Comparison of ENCODE assay signal across 1 cellular context in the genomic region with DNA sequence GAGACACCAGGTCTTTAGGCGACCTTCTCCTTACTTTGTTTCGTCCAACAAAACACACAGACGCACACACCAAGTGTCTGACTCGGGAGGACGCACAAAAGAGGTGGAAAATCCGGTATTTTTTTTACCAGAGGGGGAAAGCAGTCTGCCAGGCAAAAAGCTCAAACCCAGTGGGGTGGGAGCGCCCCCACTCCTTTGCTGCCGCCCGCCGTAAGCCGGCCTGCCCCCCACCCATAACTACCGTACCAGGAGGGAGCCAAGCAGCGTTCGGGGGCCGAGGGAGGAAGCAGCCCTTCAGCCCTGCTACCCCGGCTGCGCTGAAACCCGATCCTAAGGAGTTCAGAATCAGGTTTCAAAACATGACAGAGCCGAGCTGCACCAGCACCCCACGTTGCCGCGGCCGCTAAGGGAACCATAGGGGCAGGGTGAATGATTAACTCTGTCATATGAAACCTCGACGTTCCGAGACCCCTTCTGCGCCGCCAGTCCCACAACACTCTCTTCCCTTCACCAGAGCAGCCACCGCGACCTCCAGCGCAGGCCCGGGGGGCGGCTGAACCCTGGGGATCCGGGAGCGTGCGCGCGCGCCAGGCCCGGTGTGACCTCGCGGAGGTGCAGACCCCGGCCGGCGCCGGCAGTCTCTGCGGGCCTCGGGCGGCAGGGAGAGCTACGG.
TF ChIP-seq lines count a peak whose summit lies in the region.

No MANE protein-coding gene starts in this region.

TF ChIP-seq in HepG2, 621 proteins besides CTCF, POLR2A, EP300 and RAD21 (continued from another document and continues in another):
- TF ChIP-seq ATF7 (IDR thresholded peaks at IDR 0.05) = no peak
- TF ChIP-seq ATF7 (CRISPR knock-in tag; IDR thresholded peaks at IDR 0.05) = no peak
- no peak for TF ChIP-seq ZFP36 (IDR thresholded peaks at IDR 0.05; ENCODE audit: borderline replicate concordance, low read depth, low read length, partially characterized antibody)
- no peak for TF ChIP-seq PAX8 (CRISPR knock-in tag; IDR thresholded peaks at IDR 0.05; ENCODE audit: borderline replicate concordance)
- peak; percentile 34 for TF ChIP-seq NRL (CRISPR knock-in tag; IDR thresholded peaks at IDR 0.05; ENCODE audit: borderline replicate concordance)
- no peak for TF ChIP-seq PCBP2 (optimal IDR thresholded peaks at IDR 0.05; ENCODE audit: low read depth, low read length, poor library complexity, severe bottlenecking)
- peak; percentile 70 for TF ChIP-seq ZNF792 (CRISPR knock-in tag; IDR thresholded peaks at IDR 0.05)
- TF ChIP-seq, protein P1, sequence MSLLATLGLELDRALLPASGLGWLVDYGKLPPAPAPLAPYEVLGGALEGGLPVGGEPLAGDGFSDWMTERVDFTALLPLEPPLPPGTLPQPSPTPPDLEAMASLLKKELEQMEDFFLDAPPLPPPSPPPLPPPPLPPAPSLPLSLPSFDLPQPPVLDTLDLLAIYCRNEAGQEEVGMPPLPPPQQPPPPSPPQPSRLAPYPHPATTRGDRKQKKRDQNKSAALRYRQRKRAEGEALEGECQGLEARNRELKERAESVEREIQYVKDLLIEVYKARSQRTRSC (CRISPR knock-in tag; IDR thresholded peaks at IDR 0.05; ENCODE audit: low read depth) = no peak
- TF ChIP-seq, protein P2, sequence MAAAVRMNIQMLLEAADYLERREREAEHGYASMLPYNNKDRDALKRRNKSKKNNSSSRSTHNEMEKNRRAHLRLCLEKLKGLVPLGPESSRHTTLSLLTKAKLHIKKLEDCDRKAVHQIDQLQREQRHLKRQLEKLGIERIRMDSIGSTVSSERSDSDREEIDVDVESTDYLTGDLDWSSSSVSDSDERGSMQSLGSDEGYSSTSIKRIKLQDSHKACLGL (CRISPR knock-in tag; IDR thresholded peaks at IDR 0.05) = peak; percentile 81; the same call in 1 of the 2 replicates
- no peak for TF ChIP-seq PRPF4 (IDR thresholded peaks at IDR 0.05; ENCODE audit: low read depth, low read length, poor library complexity, severe bottlenecking)
- no peak; the same call in 1 of the 2 replicates for TF ChIP-seq KDM2A (CRISPR knock-in tag; IDR thresholded peaks at IDR 0.05; ENCODE audit: borderline replicate concordance, low read depth)
- 0 out of 2 replicates have a peak, but pooled peaks have one; percentile 7 for TF ChIP-seq ZNF615 (CRISPR knock-in tag; IDR thresholded peaks at IDR 0.05; ENCODE audit: borderline replicate concordance)
- TF ChIP-seq HOXA3 (CRISPR knock-in tag; IDR thresholded peaks at IDR 0.05) = peak; percentile 58
- no peak for TF ChIP-seq ZZZ3 (CRISPR knock-in tag; IDR thresholded peaks at IDR 0.05; ENCODE audit: borderline replicate concordance)
- TF ChIP-seq FOXO1 (CRISPR knock-in tag; IDR thresholded peaks at IDR 0.05) = no peak
- TF ChIP-seq MAFK (conservative IDR thresholded peaks at IDR 0.05 in 1 of 2, IDR thresholded peaks at IDR 0.05 in 1 of 2; ENCODE audit: low read length in 2 of 2) = no peak
- TF ChIP-seq, protein P3, sequence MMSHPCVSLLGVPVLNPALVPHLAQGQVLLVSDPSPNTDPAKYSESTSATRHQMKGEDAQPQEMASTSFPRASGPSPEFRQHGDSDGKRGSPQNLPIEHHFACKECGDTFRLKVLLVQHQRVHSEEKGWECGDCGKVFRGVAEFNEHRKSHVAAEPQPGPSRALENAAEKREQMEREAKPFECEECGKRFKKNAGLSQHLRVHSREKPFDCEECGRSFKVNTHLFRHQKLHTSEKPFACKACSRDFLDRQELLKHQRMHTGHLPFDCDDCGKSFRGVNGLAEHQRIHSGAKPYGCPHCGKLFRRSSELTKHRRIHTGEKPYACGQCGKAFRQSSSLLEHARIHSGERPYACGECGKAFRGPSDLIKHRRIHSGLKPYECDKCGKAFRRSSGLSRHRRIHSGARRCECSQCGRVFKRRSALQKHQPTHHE (CRISPR knock-in tag; IDR thresholded peaks at IDR 0.05; ENCODE audit: borderline replicate concordance) = no peak
- no peak for TF ChIP-seq KDM6A (CRISPR knock-in tag; IDR thresholded peaks at IDR 0.05; ENCODE audit: low read depth)
- no peak for TF ChIP-seq ARNT2 (CRISPR knock-in tag; IDR thresholded peaks at IDR 0.05; ENCODE audit: low read depth)
- TF ChIP-seq ESRRA (CRISPR knock-in tag; IDR thresholded peaks at IDR 0.05; ENCODE audit: low read depth) = no peak
- TF ChIP-seq ZNF3 (CRISPR knock-in tag; IDR thresholded peaks at IDR 0.05) = no peak
- TF ChIP-seq, protein P4, sequence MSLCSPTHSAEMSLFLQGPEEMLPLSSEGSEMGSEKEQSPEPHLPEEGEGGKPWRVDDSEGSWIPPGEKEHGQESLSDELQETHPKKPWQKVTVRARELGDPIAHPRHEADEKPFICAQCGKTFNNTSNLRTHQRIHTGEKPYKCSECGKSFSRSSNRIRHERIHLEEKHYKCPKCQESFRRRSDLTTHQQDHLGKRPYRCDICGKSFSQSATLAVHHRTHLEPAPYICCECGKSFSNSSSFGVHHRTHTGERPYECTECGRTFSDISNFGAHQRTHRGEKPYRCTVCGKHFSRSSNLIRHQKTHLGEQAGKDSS (CRISPR knock-in tag; IDR thresholded peaks at IDR 0.05; ENCODE audit: borderline replicate concordance, low read depth) = no peak
- TF ChIP-seq POLR2G (IDR thresholded peaks at IDR 0.05; ENCODE audit: low read depth, low read length) = peak; percentile 69
- no peak for TF ChIP-seq NFE2L1 (CRISPR knock-in tag; IDR thresholded peaks at IDR 0.05; ENCODE audit: borderline replicate concordance)
- no peak for TF ChIP-seq NCOA1 (CRISPR knock-in tag; IDR thresholded peaks at IDR 0.05)
- TF ChIP-seq, protein P5, sequence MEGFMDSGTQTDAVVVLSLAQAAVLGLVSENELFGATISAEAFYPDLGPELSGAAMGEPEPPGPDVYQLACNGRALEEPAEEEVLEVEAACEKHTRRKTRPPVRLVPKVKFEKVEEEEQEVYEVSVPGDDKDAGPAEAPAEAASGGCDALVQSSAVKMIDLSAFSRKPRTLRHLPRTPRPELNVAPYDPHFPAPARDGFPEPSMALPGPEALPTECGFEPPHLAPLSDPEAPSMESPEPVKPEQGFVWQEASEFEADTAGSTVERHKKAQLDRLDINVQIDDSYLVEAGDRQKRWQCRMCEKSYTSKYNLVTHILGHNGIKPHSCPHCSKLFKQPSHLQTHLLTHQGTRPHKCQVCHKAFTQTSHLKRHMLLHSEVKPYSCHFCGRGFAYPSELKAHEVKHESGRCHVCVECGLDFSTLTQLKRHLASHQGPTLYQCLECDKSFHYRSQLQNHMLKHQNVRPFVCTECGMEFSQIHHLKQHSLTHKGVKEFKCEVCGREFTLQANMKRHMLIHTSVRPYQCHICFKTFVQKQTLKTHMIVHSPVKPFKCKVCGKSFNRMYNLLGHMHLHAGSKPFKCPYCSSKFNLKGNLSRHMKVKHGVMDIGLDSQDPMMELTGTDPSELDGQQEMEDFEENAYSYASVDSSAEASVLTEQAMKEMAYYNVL (CRISPR knock-in tag; IDR thresholded peaks at IDR 0.05; ENCODE audit: borderline replicate concordance) = 0 out of 2 replicates have a peak, but pooled peaks have one; percentile 22
- TF ChIP-seq, protein P6, sequence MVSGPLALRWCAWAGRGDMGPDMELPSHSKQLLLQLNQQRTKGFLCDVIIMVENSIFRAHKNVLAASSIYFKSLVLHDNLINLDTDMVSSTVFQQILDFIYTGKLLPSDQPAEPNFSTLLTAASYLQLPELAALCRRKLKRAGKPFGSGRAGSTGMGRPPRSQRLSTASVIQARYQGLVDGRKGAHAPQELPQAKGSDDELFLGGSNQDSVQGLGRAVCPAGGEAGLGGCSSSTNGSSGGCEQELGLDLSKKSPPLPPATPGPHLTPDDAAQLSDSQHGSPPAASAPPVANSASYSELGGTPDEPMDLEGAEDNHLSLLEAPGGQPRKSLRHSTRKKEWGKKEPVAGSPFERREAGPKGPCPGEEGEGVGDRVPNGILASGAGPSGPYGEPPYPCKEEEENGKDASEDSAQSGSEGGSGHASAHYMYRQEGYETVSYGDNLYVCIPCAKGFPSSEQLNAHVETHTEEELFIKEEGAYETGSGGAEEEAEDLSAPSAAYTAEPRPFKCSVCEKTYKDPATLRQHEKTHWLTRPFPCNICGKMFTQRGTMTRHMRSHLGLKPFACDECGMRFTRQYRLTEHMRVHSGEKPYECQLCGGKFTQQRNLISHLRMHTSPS (CRISPR knock-in tag; IDR thresholded peaks at IDR 0.05; ENCODE audit: low read depth) = no peak
- no peak for TF ChIP-seq JDP2 (CRISPR knock-in tag; IDR thresholded peaks at IDR 0.05; ENCODE audit: borderline replicate concordance)
- TF ChIP-seq, protein P7, sequence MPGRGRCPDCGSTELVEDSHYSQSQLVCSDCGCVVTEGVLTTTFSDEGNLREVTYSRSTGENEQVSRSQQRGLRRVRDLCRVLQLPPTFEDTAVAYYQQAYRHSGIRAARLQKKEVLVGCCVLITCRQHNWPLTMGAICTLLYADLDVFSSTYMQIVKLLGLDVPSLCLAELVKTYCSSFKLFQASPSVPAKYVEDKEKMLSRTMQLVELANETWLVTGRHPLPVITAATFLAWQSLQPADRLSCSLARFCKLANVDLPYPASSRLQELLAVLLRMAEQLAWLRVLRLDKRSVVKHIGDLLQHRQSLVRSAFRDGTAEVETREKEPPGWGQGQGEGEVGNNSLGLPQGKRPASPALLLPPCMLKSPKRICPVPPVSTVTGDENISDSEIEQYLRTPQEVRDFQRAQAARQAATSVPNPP (CRISPR knock-in tag; IDR thresholded peaks at IDR 0.05) = no peak; the same call in none of the 2 replicates
- TF ChIP-seq THYN1 (CRISPR knock-in tag; IDR thresholded peaks at IDR 0.05; ENCODE audit: borderline replicate concordance, low read depth) = 0 out of 2 replicates have a peak, but pooled peaks have one; percentile 72
- TF ChIP-seq MBD4 (IDR thresholded peaks at IDR 0.05; ENCODE audit: borderline replicate concordance, low read length) = no peak
- TF ChIP-seq, protein P8, sequence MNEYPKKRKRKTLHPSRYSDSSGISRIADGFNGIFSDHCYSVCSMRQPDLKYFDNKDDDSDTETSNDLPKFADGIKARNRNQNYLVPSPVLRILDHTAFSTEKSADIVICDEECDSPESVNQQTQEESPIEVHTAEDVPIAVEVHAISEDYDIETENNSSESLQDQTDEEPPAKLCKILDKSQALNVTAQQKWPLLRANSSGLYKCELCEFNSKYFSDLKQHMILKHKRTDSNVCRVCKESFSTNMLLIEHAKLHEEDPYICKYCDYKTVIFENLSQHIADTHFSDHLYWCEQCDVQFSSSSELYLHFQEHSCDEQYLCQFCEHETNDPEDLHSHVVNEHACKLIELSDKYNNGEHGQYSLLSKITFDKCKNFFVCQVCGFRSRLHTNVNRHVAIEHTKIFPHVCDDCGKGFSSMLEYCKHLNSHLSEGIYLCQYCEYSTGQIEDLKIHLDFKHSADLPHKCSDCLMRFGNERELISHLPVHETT (CRISPR knock-in tag; conservative IDR thresholded peaks at IDR 0.05) = no peak
- peak; percentile 74 for TF ChIP-seq REPIN1 (CRISPR knock-in tag; IDR thresholded peaks at IDR 0.05; ENCODE audit: borderline replicate concordance, low read depth)
- TF ChIP-seq ZNF556 (CRISPR knock-in tag; IDR thresholded peaks at IDR 0.05; ENCODE audit: borderline replicate concordance) = no peak
- no peak for TF ChIP-seq NFE2L2 (IDR thresholded peaks at IDR 0.05; ENCODE audit: low read length)
- 0 out of 2 replicates have a peak, but pooled peaks have one; percentile 8 for TF ChIP-seq ZNF629 (CRISPR knock-in tag; conservative IDR thresholded peaks at IDR 0.05)
- no peak for TF ChIP-seq RARG (CRISPR knock-in tag; IDR thresholded peaks at IDR 0.05; ENCODE audit: low read depth)
- peak; percentile 37; the same call in 1 of the 2 replicates for TF ChIP-seq GATAD2A (CRISPR knock-in tag; IDR thresholded peaks at IDR 0.05)
- TF ChIP-seq, protein P9, sequence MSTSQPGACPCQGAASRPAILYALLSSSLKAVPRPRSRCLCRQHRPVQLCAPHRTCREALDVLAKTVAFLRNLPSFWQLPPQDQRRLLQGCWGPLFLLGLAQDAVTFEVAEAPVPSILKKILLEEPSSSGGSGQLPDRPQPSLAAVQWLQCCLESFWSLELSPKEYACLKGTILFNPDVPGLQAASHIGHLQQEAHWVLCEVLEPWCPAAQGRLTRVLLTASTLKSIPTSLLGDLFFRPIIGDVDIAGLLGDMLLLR (CRISPR knock-in tag; IDR thresholded peaks at IDR 0.05) = 0 out of 2 replicates have a peak, but pooled peaks have one; percentile 32
- TF ChIP-seq SMAD1 (CRISPR knock-in tag; IDR thresholded peaks at IDR 0.05; ENCODE audit: borderline replicate concordance, low read depth) = no peak; the same call in 1 of the 2 replicates
- TF ChIP-seq ZNF292 (CRISPR knock-in tag; IDR thresholded peaks at IDR 0.05; ENCODE audit: borderline replicate concordance, low read depth) = peak; percentile 44; the same call in 1 of the 2 replicates
- TF ChIP-seq CCAR2 (optimal IDR thresholded peaks at IDR 0.05; ENCODE audit: low read depth, low read length) = no peak
- TF ChIP-seq ZNF747 (CRISPR knock-in tag; IDR thresholded peaks at IDR 0.05; ENCODE audit: borderline replicate concordance) = no peak
- TF ChIP-seq EEA1 (CRISPR knock-in tag; IDR thresholded peaks at IDR 0.05; ENCODE audit: borderline replicate concordance) = 0 out of 2 replicates have a peak, but pooled peaks have one; percentile 72
- TF ChIP-seq NFIC (IDR thresholded peaks at IDR 0.05; ENCODE audit: low read length) = no peak
- no peak for TF ChIP-seq ZFYVE20 (CRISPR knock-in tag; IDR thresholded peaks at IDR 0.05; ENCODE audit: borderline replicate concordance, low read depth)
- no peak for TF ChIP-seq TOPORS (CRISPR knock-in tag; IDR thresholded peaks at IDR 0.05)
- no peak for TF ChIP-seq ZNF543 (CRISPR knock-in tag; IDR thresholded peaks at IDR 0.05)
- no peak for TF ChIP-seq ZNF550 (CRISPR knock-in tag; IDR thresholded peaks at IDR 0.05; ENCODE audit: borderline replicate concordance)
- TF ChIP-seq HHEX (CRISPR knock-in tag; IDR thresholded peaks at IDR 0.05) = 0 out of 2 replicates have a peak, but pooled peaks have one; percentile 22
- no peak for TF ChIP-seq U2AF1 (optimal IDR thresholded peaks at IDR 0.05; ENCODE audit: low read depth, low read length)
- no peak for TF ChIP-seq MIER2 (CRISPR knock-in tag; IDR thresholded peaks at IDR 0.05)
- TF ChIP-seq FOXJ3 (CRISPR knock-in tag; IDR thresholded peaks at IDR 0.05; ENCODE audit: borderline replicate concordance) = no peak
- no peak for TF ChIP-seq ZNF329 (CRISPR knock-in tag; IDR thresholded peaks at IDR 0.05; ENCODE audit: low read depth)
- TF ChIP-seq, protein P10, sequence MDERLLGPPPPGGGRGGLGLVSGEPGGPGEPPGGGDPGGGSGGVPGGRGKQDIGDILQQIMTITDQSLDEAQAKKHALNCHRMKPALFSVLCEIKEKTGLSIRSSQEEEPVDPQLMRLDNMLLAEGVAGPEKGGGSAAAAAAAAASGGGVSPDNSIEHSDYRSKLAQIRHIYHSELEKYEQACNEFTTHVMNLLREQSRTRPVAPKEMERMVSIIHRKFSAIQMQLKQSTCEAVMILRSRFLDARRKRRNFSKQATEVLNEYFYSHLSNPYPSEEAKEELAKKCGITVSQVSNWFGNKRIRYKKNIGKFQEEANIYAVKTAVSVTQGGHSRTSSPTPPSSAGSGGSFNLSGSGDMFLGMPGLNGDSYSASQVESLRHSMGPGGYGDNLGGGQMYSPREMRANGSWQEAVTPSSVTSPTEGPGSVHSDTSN (CRISPR knock-in tag; IDR thresholded peaks at IDR 0.05) = no peak
- TF ChIP-seq CHD4 (IDR thresholded peaks at IDR 0.05; ENCODE audit: borderline replicate concordance, low read length) = no peak
- no peak for TF ChIP-seq PPARG (CRISPR knock-in tag; conservative IDR thresholded peaks at IDR 0.05)
- no peak for TF ChIP-seq ZNF510 (CRISPR knock-in tag; IDR thresholded peaks at IDR 0.05; ENCODE audit: low read depth)
- TF ChIP-seq FOXC1 (CRISPR knock-in tag; IDR thresholded peaks at IDR 0.05; ENCODE audit: borderline replicate concordance) = 0 out of 2 replicates have a peak, but pooled peaks have one; percentile 68
- TF ChIP-seq IRF2 (CRISPR knock-in tag; IDR thresholded peaks at IDR 0.05) = peak; percentile 11; the same call in 1 of the 2 replicates
- no peak for TF ChIP-seq ZNF782 (CRISPR knock-in tag; IDR thresholded peaks at IDR 0.05; ENCODE audit: borderline replicate concordance)
- TF ChIP-seq FOXK2 (IDR thresholded peaks at IDR 0.05) = peak; percentile 73
